In the genomic region with DNA sequence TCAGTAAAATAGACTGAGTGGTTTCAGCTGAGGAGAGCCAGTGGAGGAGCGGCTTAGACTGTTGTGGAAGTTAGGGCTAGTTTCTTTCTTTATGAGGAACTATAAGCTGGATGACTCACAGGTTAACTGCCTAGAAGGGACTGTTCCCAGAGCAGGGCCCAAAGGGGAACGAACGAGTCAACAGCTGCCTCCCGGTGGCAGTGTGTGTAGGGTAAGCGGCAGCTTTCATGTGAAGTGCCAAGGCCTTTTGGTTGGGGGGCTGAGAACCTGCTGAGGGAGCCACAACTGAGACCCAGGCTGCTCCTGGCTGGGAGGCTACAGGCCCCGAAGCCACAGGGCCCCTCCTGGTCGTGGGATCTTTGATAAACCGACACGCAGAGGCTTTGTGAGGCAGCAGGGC, we compare ENCODE assay signal across 9 cellular contexts. TPM values are rescaled to one million over a fixed set of nuclear protein-coding genes. Genes with fewer than 3 reads are reported as not detected.
DNase-seq lines count a peak whose midpoint lies in the region; ATAC-seq and TF ChIP-seq lines count a peak whose summit lies in the region.
"Had no signal": no experiment of that assay in that cellular context is flagged by ENCODE, and none has a peak within 500 bp of the region (broad histone marks: within the 10 kb centered on the region; RNA-seq: fewer than 3 reads in every experiment).

No MANE protein-coding gene starts in this region.

- TF ChIP-seq CTCF in activated CD8-positive, alpha-beta T cell treated with anti-CD3 and anti-CD28 coated beads for 36 hours (IDR thresholded peaks at IDR 0.05) = no peak
- no peak for TF ChIP-seq CTCF in thyroid gland (IDR thresholded peaks at IDR 0.05)

- H3K36me3 Mint-ChIP-seq in activated CD8-positive, alpha-beta T cell treated with anti-CD3 and anti-CD28 coated beads for 36 hours (ENCODE audit: low read depth) = peaks cover 64% of the 10 kb centered on the region
- peaks cover 80% of the 10 kb centered on the region for H3K36me3 Mint-ChIP-seq in activated CD8-positive, alpha-beta T cell treated with anti-CD3 and anti-CD28 coated beads, Interleukin-2, amount 10 ng/mL, durations not matched to agents 7 days and 5 days (ENCODE audit: low read depth)
- H3K36me3 Mint-ChIP-seq in activated T-helper 1 cell treated with anti-CD3 and anti-CD28 coated beads, Interleukin-12 subunit alpha, Interleukin-12 subunit beta, Interleukin-2, Interleukin-4 antibody, amounts not matched to agents 30 ng/mL and 10 ng/mL and 1 ng/mL, durations not matched to agents 14 hours and 24 hours and 36 hours (ENCODE audit: low read depth) = peaks cover 54% of the 10 kb centered on the region

- no peaks in the 10 kb centered on the region for H3K27me3 ChIP-seq in thyroid gland

- intact Hi-C loops in activated CD8-positive, alpha-beta T cell treated with anti-CD3 and anti-CD28 coated beads for 36 hours (cut with micrococcal nuclease) = no loop called here
- intact Hi-C loops in activated T-helper 1 cell treated with anti-CD3 and anti-CD28 coated beads, Interleukin-12 subunit alpha, Interleukin-12 subunit beta, Interleukin-2, Interleukin-4 antibody, amounts not matched to agents 30 ng/mL and 10 ng/mL and 1 ng/mL, durations not matched to agents 14 hours and 24 hours and 36 hours (cut with micrococcal nuclease) = no loop called here
- intact Hi-C loops in thyroid gland (cut with DNase I) = no loop called here

- peak; percentile 96 for ATAC-seq in activated CD8-positive, alpha-beta T cell treated with anti-CD3 and anti-CD28 coated beads for 36 hours
- no peak for ATAC-seq in activated CD8-positive, alpha-beta T cell treated with anti-CD3 and anti-CD28 coated beads, Interleukin-2, amount 10 ng/mL, durations not matched to agents 7 days and 5 days
- ATAC-seq in GM19395 (IDR thresholded peaks at IDR 0.05; ENCODE audit: unreplicated experiment) = no peak

- DNase-seq in activated CD8-positive, alpha-beta T cell treated with anti-CD3 and anti-CD28 coated beads for 36 hours = peak; percentile 81
- no peak for DNase-seq in activated CD8-positive, alpha-beta T cell treated with anti-CD3 and anti-CD28 coated beads, Interleukin-2, amount 10 ng/mL, durations not matched to agents 7 days and 5 days
- DNase-seq in activated T-helper 1 cell treated with anti-CD3 and anti-CD28 coated beads, Interleukin-12 subunit alpha, Interleukin-12 subunit beta, Interleukin-2, Interleukin-4 antibody, amounts not matched to agents 30 ng/mL and 10 ng/mL and 1 ng/mL, durations not matched to agents 14 hours and 24 hours and 36 hours (ENCODE audit: low spot score) = no peak
- peak; percentile 76 for DNase-seq in kidney tubule cell (ENCODE audit: low spot score)
- no peak for DNase-seq in thyroid gland
- no peak for DNase-seq in NK-92 (lab: John Stamatoyannopoulos, UW; ENCODE audit: unreplicated experiment)
- DNase-seq in foreskin melanocyte = no peak
- DNase-seq: NCI-H82 had no signal

- H3K4me3 Mint-ChIP-seq in activated CD8-positive, alpha-beta T cell treated with anti-CD3 and anti-CD28 coated beads for 36 hours = peak overlapping the region; percentile 38
- H3K4me3 Mint-ChIP-seq in activated CD8-positive, alpha-beta T cell treated with anti-CD3 and anti-CD28 coated beads, Interleukin-2, amount 10 ng/mL, durations not matched to agents 7 days and 5 days = no peak overlapping the region
- no peak overlapping the region for H3K4me3 Mint-ChIP-seq in activated T-helper 1 cell treated with anti-CD3 and anti-CD28 coated beads, Interleukin-12 subunit alpha, Interleukin-12 subunit beta, Interleukin-2, Interleukin-4 antibody, amounts not matched to agents 30 ng/mL and 10 ng/mL and 1 ng/mL, durations not matched to agents 14 hours and 24 hours and 36 hours

- peak overlapping the region; percentile 83 for H3K27ac Mint-ChIP-seq in activated CD8-positive, alpha-beta T cell treated with anti-CD3 and anti-CD28 coated beads for 36 hours
- H3K27ac Mint-ChIP-seq in activated CD8-positive, alpha-beta T cell treated with anti-CD3 and anti-CD28 coated beads, Interleukin-2, amount 10 ng/mL, durations not matched to agents 7 days and 5 days = no peak overlapping the region
- peak overlapping the region; percentile 61 for H3K27ac Mint-ChIP-seq in activated T-helper 1 cell treated with anti-CD3 and anti-CD28 coated beads, Interleukin-12 subunit alpha, Interleukin-12 subunit beta, Interleukin-2, Interleukin-4 antibody, amounts not matched to agents 30 ng/mL and 10 ng/mL and 1 ng/mL, durations not matched to agents 14 hours and 24 hours and 36 hours

- H3K27me3 Mint-ChIP-seq in activated CD8-positive, alpha-beta T cell treated with anti-CD3 and anti-CD28 coated beads for 36 hours = no peaks in the 10 kb centered on the region
- no peaks in the 10 kb centered on the region for H3K27me3 Mint-ChIP-seq in activated CD8-positive, alpha-beta T cell treated with anti-CD3 and anti-CD28 coated beads, Interleukin-2, amount 10 ng/mL, durations not matched to agents 7 days and 5 days (ENCODE audit: low read depth)
- H3K27me3 Mint-ChIP-seq in activated T-helper 1 cell treated with anti-CD3 and anti-CD28 coated beads, Interleukin-12 subunit alpha, Interleukin-12 subunit beta, Interleukin-2, Interleukin-4 antibody, amounts not matched to agents 30 ng/mL and 10 ng/mL and 1 ng/mL, durations not matched to agents 14 hours and 24 hours and 36 hours (ENCODE audit: insufficient read depth) = no peaks in the 10 kb centered on the region

- POLR2A ChIA-PET in activated CD8-positive, alpha-beta T cell treated with anti-CD3 and anti-CD28 coated beads for 36 hours (lab: Charles Lee) = interaction anchor here (0.6 to 3.2 kb wide), 3 partner anchors 8 to 95 kb away, joined by 3 to 16 read pairs (median 3); a partner anchor contains a TSS
- POLR2A ChIA-PET in activated CD8-positive, alpha-beta T cell treated with anti-CD3 and anti-CD28 coated beads, Interleukin-2, amount 10 ng/mL, durations not matched to agents 7 days and 5 days (lab: Charles Lee) = no interaction called here

- CTCF ChIA-PET in activated CD8-positive, alpha-beta T cell treated with anti-CD3 and anti-CD28 coated beads for 36 hours (lab: Charles Lee) = interaction anchor here (0.8 to 1.5 kb wide), 4 partner anchors 9 to 64 kb away, joined by 3 to 5 read pairs (median 4); no protein-coding TSS in a partner anchor
- CTCF ChIA-PET in activated CD8-positive, alpha-beta T cell treated with anti-CD3 and anti-CD28 coated beads, Interleukin-2, amount 10 ng/mL, durations not matched to agents 7 days and 5 days (lab: Charles Lee) = no interaction called here

- no peak for TF ChIP-seq POLR2A in thyroid gland (IDR thresholded peaks at IDR 0.05)

- peaks cover 47 to 61% of the 10 kb centered on the region in 2 donors for H3K4me1 ChIP-seq in thyroid gland

- no peak overlapping the region for H3K4me3 ChIP-seq in thyroid gland (replicated peaks in 1 of 3)

- H3K4me1 Mint-ChIP-seq in activated CD8-positive, alpha-beta T cell treated with anti-CD3 and anti-CD28 coated beads for 36 hours (ENCODE audit: low read depth) = peaks cover 31% of the 10 kb centered on the region
- H3K4me1 Mint-ChIP-seq in activated CD8-positive, alpha-beta T cell treated with anti-CD3 and anti-CD28 coated beads, Interleukin-2, amount 10 ng/mL, durations not matched to agents 7 days and 5 days (ENCODE audit: low read depth) = peaks cover 25% of the 10 kb centered on the region
- peaks cover 22% of the 10 kb centered on the region for H3K4me1 Mint-ChIP-seq in activated T-helper 1 cell treated with anti-CD3 and anti-CD28 coated beads, Interleukin-12 subunit alpha, Interleukin-12 subunit beta, Interleukin-2, Interleukin-4 antibody, amounts not matched to agents 30 ng/mL and 10 ng/mL and 1 ng/mL, durations not matched to agents 14 hours and 24 hours and 36 hours (ENCODE audit: low read depth)

- H3K9me3 ChIP-seq in thyroid gland = no peaks in the 10 kb centered on the region

- peak overlapping the region; percentile 36 to 73 (median 43) for H3K27ac ChIP-seq in thyroid gland

- H3K9me3 Mint-ChIP-seq in activated CD8-positive, alpha-beta T cell treated with anti-CD3 and anti-CD28 coated beads for 36 hours = no peaks in the 10 kb centered on the region
- H3K9me3 Mint-ChIP-seq in activated CD8-positive, alpha-beta T cell treated with anti-CD3 and anti-CD28 coated beads, Interleukin-2, amount 10 ng/mL, durations not matched to agents 7 days and 5 days (ENCODE audit: insufficient read depth) = no peaks in the 10 kb centered on the region
- H3K9me3 Mint-ChIP-seq in activated T-helper 1 cell treated with anti-CD3 and anti-CD28 coated beads, Interleukin-12 subunit alpha, Interleukin-12 subunit beta, Interleukin-2, Interleukin-4 antibody, amounts not matched to agents 30 ng/mL and 10 ng/mL and 1 ng/mL, durations not matched to agents 14 hours and 24 hours and 36 hours = no peaks in the 10 kb centered on the region

- 51 to 67% methylated on average over 9 of the region's 9 CpGs for WGBS in thyroid gland, 2 donors

- H3K36me3 ChIP-seq in thyroid gland = peaks cover 92% of the 10 kb centered on the region in 2 donors

RNA-seq across cellular contexts. Expression of a gene that starts 7.0 kb away (rescaled TPM):
- 100 to 1,000 TPM; 105 to 123 TPM for total RNA-seq in activated CD8-positive, alpha-beta T cell treated with anti-CD3 and anti-CD28 coated beads for 36 hours
- total RNA-seq in activated CD8-positive, alpha-beta T cell treated with anti-CD3 and anti-CD28 coated beads, Interleukin-2, amount 10 ng/mL, durations not matched to agents 7 days and 5 days = 100 to 1,000 TPM in 1 of 2 experiments, 10 to 100 TPM in 1; 100.0 to 102 TPM
- 221 and 233 TPM in 2 replicates for total RNA-seq in activated T-helper 1 cell treated with anti-CD3 and anti-CD28 coated beads, Interleukin-12 subunit alpha, Interleukin-12 subunit beta, Interleukin-2, Interleukin-4 antibody, amounts not matched to agents 30 ng/mL and 10 ng/mL and 1 ng/mL, durations not matched to agents 14 hours and 24 hours and 36 hours
- 1,000 to 10,000 TPM in 1 of 4 donors, 100 to 1,000 TPM in 3; 649 to 1,146 (median 971) TPM for total RNA-seq in thyroid gland

RNA-seq across cellular contexts. Expression of a gene that starts 21.0 kb away (rescaled TPM):
- 10 to 100 TPM; 62.8 to 65.9 TPM for total RNA-seq in activated CD8-positive, alpha-beta T cell treated with anti-CD3 and anti-CD28 coated beads for 36 hours
- 100 to 1,000 TPM in 1 of 2 experiments, 10 to 100 TPM in 1; 85.9 to 103 TPM for total RNA-seq in activated CD8-positive, alpha-beta T cell treated with anti-CD3 and anti-CD28 coated beads, Interleukin-2, amount 10 ng/mL, durations not matched to agents 7 days and 5 days
- 124 and 132 TPM in 2 replicates for total RNA-seq in activated T-helper 1 cell treated with anti-CD3 and anti-CD28 coated beads, Interleukin-12 subunit alpha, Interleukin-12 subunit beta, Interleukin-2, Interleukin-4 antibody, amounts not matched to agents 30 ng/mL and 10 ng/mL and 1 ng/mL, durations not matched to agents 14 hours and 24 hours and 36 hours
- total RNA-seq in thyroid gland = 100 to 1,000 TPM in 2 of 4 donors, 10 to 100 TPM in 2; 83.6 to 108 (median 102) TPM

RNA-seq across cellular contexts. Expression of a gene that starts 30.9 kb away (rescaled TPM):
- total RNA-seq in activated CD8-positive, alpha-beta T cell treated with anti-CD3 and anti-CD28 coated beads for 36 hours = 10 to 100 TPM; 19.8 to 21.5 TPM
- 10 to 100 TPM; 16.1 to 17.1 TPM for total RNA-seq in activated CD8-positive, alpha-beta T cell treated with anti-CD3 and anti-CD28 coated beads, Interleukin-2, amount 10 ng/mL, durations not matched to agents 7 days and 5 days
- 24.6 and 26.3 TPM in 2 replicates for total RNA-seq in activated T-helper 1 cell treated with anti-CD3 and anti-CD28 coated beads, Interleukin-12 subunit alpha, Interleukin-12 subunit beta, Interleukin-2, Interleukin-4 antibody, amounts not matched to agents 30 ng/mL and 10 ng/mL and 1 ng/mL, durations not matched to agents 14 hours and 24 hours and 36 hours
- total RNA-seq in thyroid gland = 10 to 100 TPM; 37.1 to 68.2 (median 52.1) TPM

RNA-seq across cellular contexts. Expression of a gene that starts 33.9 kb away (rescaled TPM):
- 1 to 10 TPM in 1 of 2 experiments, not detected in 1; 1.3 TPM for total RNA-seq in activated CD8-positive, alpha-beta T cell treated with anti-CD3 and anti-CD28 coated beads for 36 hours
- 1 to 10 TPM; 3.7 to 3.8 TPM for total RNA-seq in activated CD8-positive, alpha-beta T cell treated with anti-CD3 and anti-CD28 coated beads, Interleukin-2, amount 10 ng/mL, durations not matched to agents 7 days and 5 days
- total RNA-seq in activated T-helper 1 cell treated with anti-CD3 and anti-CD28 coated beads, Interleukin-12 subunit alpha, Interleukin-12 subunit beta, Interleukin-2, Interleukin-4 antibody, amounts not matched to agents 30 ng/mL and 10 ng/mL and 1 ng/mL, durations not matched to agents 14 hours and 24 hours and 36 hours = 0.64 and 1.7 TPM in 2 replicates
- 10 to 100 TPM in 2 of 4 donors, 1 to 10 TPM in 2; 6.4 to 28.2 (median 15.9) TPM for total RNA-seq in thyroid gland

Comparison
In these comparisons a context has a peak if more than half of its experiments do, and no peak if none do; other contexts are left out.
1. DNase-seq: peak in activated CD8-positive, alpha-beta T cell treated with anti-CD3 and anti-CD28 coated beads for 36 hours (single experiment) and kidney tubule cell (single experiment); none in activated CD8-positive, alpha-beta T cell treated with anti-CD3 and anti-CD28 coated beads, Interleukin-2, amount 10 ng/mL, durations not matched to agents 7 days and 5 days (single experiment), activated T-helper 1 cell treated with anti-CD3 and anti-CD28 coated beads, Interleukin-12 subunit alpha, Interleukin-12 subunit beta, Interleukin-2, Interleukin-4 antibody, amounts not matched to agents 30 ng/mL and 10 ng/mL and 1 ng/mL, durations not matched to agents 14 hours and 24 hours and 36 hours (single experiment), thyroid gland (0 of 2), NK-92 (single experiment) and foreskin melanocyte (single experiment).